ENCODE assay signal across 10 cellular contexts in genomic region chr11:113974741-113975470, GRCh38. TPM values are rescaled to one million over a fixed set of nuclear protein-coding genes. Genes with fewer than 3 reads are reported as not detected.
DNase-seq lines count a peak whose midpoint lies in the region; ATAC-seq and TF ChIP-seq lines count a peak whose summit lies in the region.
"Had no signal": no experiment of that assay in that cellular context is flagged by ENCODE, and none has a peak within 500 bp of the region (broad histone marks: within the 10 kb centered on the region; RNA-seq: fewer than 3 reads in every experiment).

HTR3A (plus strand) TSS chr11:113975108; CDS start chr11:113975326, 218 bp downstream.

- no peak within 1 kb of the TSS for H2AFZ ChIP-seq in osteoblast (ENCODE audit: low read length)

- H3K79me2 ChIP-seq in osteoblast (ENCODE audit: insufficient read depth, low read length), result no peaks in the 10 kb centered on the region

- no peak for TF ChIP-seq CTCF in C4-2B (conservative IDR thresholded peaks at IDR 0.05)
- peak; percentile 34; the same call in 1 of the 2 replicates for TF ChIP-seq CTCF in VCaP (conservative IDR thresholded peaks at IDR 0.05)
- TF ChIP-seq CTCF in osteoblast (IDR thresholded peaks at IDR 0.05; ENCODE audit: extremely low read depth, low read depth, low read length), result no peak

- H3K9me3 ChIP-seq in osteoblast (ENCODE audit: low read depth, low read length), result no peaks in the 10 kb centered on the region

- no peak within 1 kb of the TSS for H3K4me3 ChIP-seq in osteoblast (ENCODE audit: insufficient read depth, low read length)

- H3K4me1 ChIP-seq in osteoblast (ENCODE audit: insufficient read depth, low read length), result no peaks in the 10 kb centered on the region

- H4K20me1 ChIP-seq in osteoblast (ENCODE audit: insufficient read depth, low read length), result no peaks in the 10 kb centered on the region

- DNase-seq in NCI-H1417 treated with DMSO at 0.1 percent for 48 hours (lab: John Stamatoyannopoulos, UW), result peak; percentile 58
- peak; percentile 82 for DNase-seq in kidney tubule cell (ENCODE audit: low spot score)
- DNase-seq in stimulated activated CD4-positive, alpha-beta T cell treated with anti-CD3 and anti-CD28 coated beads, Interleukin-4, amount 100 ng/mL, for 1 hour, result no peak
- DNase-seq in osteoblast (ENCODE audit: insufficient read length, low spot score, missing footprints), result no peak
- DNase-seq: activated CD4-positive, alpha-beta T cell treated with anti-CD3 and anti-CD28 coated beads, Interleukin-2, amount 50 U/mL, for 1 hour; CD4-positive, CD25-positive, alpha-beta regulatory T cell had no signal

- no peak within 1 kb of the TSS for H3K4me2 ChIP-seq in osteoblast (ENCODE audit: insufficient read depth, low read length)

- no peaks in the 10 kb centered on the region for H3K36me3 ChIP-seq in osteoblast (ENCODE audit: insufficient read depth, low read length)

- H3K27ac ChIP-seq in C4-2B (peak within 1 kb of the TSS; percentile 50), VCaP (peak within 1 kb of the TSS; percentile 28; the same call in 1 of the 2 replicates), osteoblast (ENCODE audit: low read depth, low read length) (no peak within 1 kb of the TSS)

- ATAC-seq in HG02938 (IDR thresholded peaks at IDR 0.05; ENCODE audit: unreplicated experiment) (no peak), HG03521 (IDR thresholded peaks at IDR 0.05; ENCODE audit: unreplicated experiment) (no peak)

- H3K27me3 ChIP-seq in osteoblast (ENCODE audit: insufficient read depth, low read length), result no peaks in the 10 kb centered on the region

RNA-seq across cellular contexts. Expression of gene HTR3A, which starts in this region (rescaled TPM):
- total RNA-seq in osteoblast, result not detected in 2 replicates
- total RNA-seq: CD4-positive, CD25-positive, alpha-beta regulatory T cell had no signal

Comparison
In these comparisons a context has a peak if more than half of its experiments do, and no peak if none do; other contexts are left out.
1. DNase-seq: peak in NCI-H1417 treated with DMSO at 0.1 percent for 48 hours (single experiment) and kidney tubule cell (single experiment); none in stimulated activated CD4-positive, alpha-beta T cell treated with anti-CD3 and anti-CD28 coated beads, Interleukin-4, amount 100 ng/mL, for 1 hour (single experiment) and osteoblast (single experiment).